10 cellular contexts compared by ENCODE assay signal in genomic region chr6:47701374-47701773, GRCh38. TPM values are rescaled to one million over a fixed set of nuclear protein-coding genes. Genes with fewer than 3 reads are reported as not detected.
A peak's percentile ranks its signal among the peaks of the same experiment; 100 is the strongest.
DNase-seq lines count a peak whose midpoint lies in the region; ATAC-seq and TF ChIP-seq lines count a peak whose summit lies in the region.
"Had no signal": no experiment of that assay in that cellular context is flagged by ENCODE, and none has a peak within 500 bp of the region (broad histone marks: within the 10 kb centered on the region; RNA-seq: fewer than 3 reads in every experiment).

No MANE protein-coding gene starts in this region.

- H3K36me3 ChIP-seq in right atrium auricular region (no peaks in the 10 kb centered on the region), lower lobe of right lung (no peaks in the 10 kb centered on the region)

- no peak for TF ChIP-seq CTCF in GM13977 (IDR thresholded peaks at IDR 0.05; ENCODE audit: extremely low read depth, insufficient read depth, missing control alignments)
- no peak for TF ChIP-seq CTCF in GM20000 (IDR thresholded peaks at IDR 0.05; ENCODE audit: extremely low read depth, missing control alignments)
- TF ChIP-seq CTCF in right atrium auricular region (IDR thresholded peaks at IDR 0.05): no peak
- TF ChIP-seq CTCF in lower lobe of right lung (IDR thresholded peaks at IDR 0.05): no peak

- H3K4me3 ChIP-seq in right atrium auricular region (no peak overlapping the region), lower lobe of right lung (no peak overlapping the region)

- H3K36me3 Mint-ChIP-seq in activated T-helper 17 cell treated with anti-CD3 and anti-CD28 coated beads, Interleukin-2, amount 50 U/mL, for 72 hours (ENCODE audit: low read depth): no peaks in the 10 kb centered on the region

- in situ Hi-C loops in GM13977 (cut with MboI; ENCODE audit: low pct_unique_long_range_greater_than_20kb, low sequenced_read_pairs, unreplicated experiment): no loop called here

- peaks cover 3% of the 10 kb centered on the region for H3K27me3 Mint-ChIP-seq in activated T-helper 17 cell treated with anti-CD3 and anti-CD28 coated beads, Interleukin-2, amount 50 U/mL, for 72 hours
- H3K27me3 Mint-ChIP-seq: CD4-positive, alpha-beta T cell had no signal

- intact Hi-C loops in lower lobe of right lung (cut with DNase I): no loop called here

- no peaks in the 10 kb centered on the region for H3K4me1 Mint-ChIP-seq in activated T-helper 17 cell treated with anti-CD3 and anti-CD28 coated beads, Interleukin-2, amount 50 U/mL, for 72 hours

- H3K27ac Mint-ChIP-seq in activated T-helper 17 cell treated with anti-CD3 and anti-CD28 coated beads, Interleukin-2, amount 50 U/mL, for 72 hours: no peak overlapping the region
- H3K27ac Mint-ChIP-seq: CD4-positive, alpha-beta T cell had no signal

- H3K27ac ChIP-seq in right atrium auricular region (no peak overlapping the region), lower lobe of right lung (no peak overlapping the region)

- H3K9me3 Mint-ChIP-seq in activated T-helper 17 cell treated with anti-CD3 and anti-CD28 coated beads, Interleukin-2, amount 50 U/mL, for 72 hours: no peaks in the 10 kb centered on the region
- H3K9me3 Mint-ChIP-seq: CD4-positive, alpha-beta T cell had no signal

- H3K9me3 ChIP-seq in right atrium auricular region: no peaks in the 10 kb centered on the region
- no peaks in the 10 kb centered on the region for H3K9me3 ChIP-seq in lower lobe of right lung

- ATAC-seq in HG03097 (IDR thresholded peaks at IDR 0.05; ENCODE audit: low FRiP score, unreplicated experiment): peak; percentile 94
- ATAC-seq in activated T-helper 17 cell treated with anti-CD3 and anti-CD28 coated beads, Interleukin-2, amount 50 U/mL, for 72 hours (replicated peaks): peak; percentile 52
- ATAC-seq in lower lobe of right lung: no peak

- H3K4me1 ChIP-seq in right atrium auricular region (peaks cover 0 to 7% of the 10 kb centered on the region in 2 donors), lower lobe of right lung (no peaks in the 10 kb centered on the region)

- H3K27me3 ChIP-seq in right atrium auricular region (no peaks in the 10 kb centered on the region), lower lobe of right lung (ENCODE audit: low read depth) (no peaks in the 10 kb centered on the region)

- DNase-seq in GM13977 (ENCODE audit: low spot score) (peak; percentile 40), GM20000 (ENCODE audit: low spot score) (peak; percentile 51), NOMO-1 treated with dmso at 0.1 percent for 144 hours (lab: John Stamatoyannopoulos, UW; ENCODE audit: unreplicated experiment) (no peak), DMS 273 (lab: John Stamatoyannopoulos, UW; ENCODE audit: unreplicated experiment) (no peak), right atrium auricular region (ENCODE audit: low spot score) (no peak), lower lobe of right lung (no peak)
- DNase-seq: CD4-positive, alpha-beta T cell; SHP77 had no signal

- no peak overlapping the region for H3K4me3 Mint-ChIP-seq in activated T-helper 17 cell treated with anti-CD3 and anti-CD28 coated beads, Interleukin-2, amount 50 U/mL, for 72 hours
- H3K4me3 Mint-ChIP-seq: CD4-positive, alpha-beta T cell had no signal

RNA-seq across cellular contexts. Expression of gene ADGRF4, which starts 3.0 kb away (rescaled TPM):
- total RNA-seq in activated T-helper 17 cell treated with anti-CD3 and anti-CD28 coated beads, Interleukin-2, amount 50 U/mL, for 72 hours: not detected
- total RNA-seq in right atrium auricular region: under 1 TPM in 1 of 2 donors, not detected in 1; 0.86 TPM
- total RNA-seq in lower lobe of right lung: not detected
- total RNA-seq: CD4-positive, alpha-beta T cell had no signal

Comparison
In these comparisons a context has a peak if more than half of its experiments do, and no peak if none do; other contexts are left out.
1. DNase-seq: peak in GM13977 (single experiment) and GM20000 (single experiment); none in NOMO-1 treated with dmso at 0.1 percent for 144 hours (single experiment), DMS 273 (single experiment), right atrium auricular region (single experiment) and lower lobe of right lung (single experiment).
2. ATAC-seq: peak in HG03097 (single experiment) and activated T-helper 17 cell treated with anti-CD3 and anti-CD28 coated beads, Interleukin-2, amount 50 U/mL, for 72 hours (single experiment); none in lower lobe of right lung (0 of 2).